ENCODE assay signal across 26 cellular contexts in genomic region chr13:51271008-51271407, GRCh38. TPM values are rescaled to one million over a fixed set of nuclear protein-coding genes. Genes with fewer than 3 reads are reported as not detected.
DNase-seq lines count a peak whose midpoint lies in the region; ATAC-seq, FAIRE-seq and TF ChIP-seq lines count a peak whose summit lies in the region.
"Had no signal": no experiment of that assay in that cellular context is flagged by ENCODE, and none has a peak within 500 bp of the region (broad histone marks: within the 10 kb centered on the region; RNA-seq: fewer than 3 reads in every experiment).

No MANE protein-coding gene starts in this region.

- 81 to 96% (median 89%) methylated on average over 4 of the region's 4 CpGs for WGBS in ovary, 3 donors

- no peaks in the 10 kb centered on the region for H3K36me3 ChIP-seq in ovary
- H3K36me3 ChIP-seq: BLaER1 treated with 17β-estradiol and CSF1 and Interleukin-3, amounts not matched to agents 10 nM and 100 nM; SJSA1 had no signal

- H3K27ac ChIP-seq in dorsolateral prefrontal cortex: peak overlapping the region; percentile 21 to 100 (median 86)
- no peak overlapping the region for H3K27ac ChIP-seq in ovary
- H3K27ac ChIP-seq: 22Rv1; BLaER1 treated with 17β-estradiol and CSF1 and Interleukin-3, amounts not matched to agents 10 nM and 100 nM; KMS-11; SJSA1 had no signal

- H3K4me3 Mint-ChIP-seq in activated T-cell treated with anti-CD3 and anti-CD28 coated beads, Interleukin-2, amount 50 U/mL, for 72 hours: no peak overlapping the region
- no peak overlapping the region for H3K4me3 Mint-ChIP-seq in activated T-cell treated with anti-CD3 and anti-CD28 coated beads, Interleukin-2, amount 50 U/mL, for 24 hours
- H3K4me3 Mint-ChIP-seq: CD4-positive, alpha-beta memory T cell had no signal

- H3K4me1 Mint-ChIP-seq in activated T-cell treated with anti-CD3 and anti-CD28 coated beads, Interleukin-2, amount 50 U/mL, for 72 hours (ENCODE audit: low read depth): no peaks in the 10 kb centered on the region
- no peaks in the 10 kb centered on the region for H3K4me1 Mint-ChIP-seq in activated T-cell treated with anti-CD3 and anti-CD28 coated beads, Interleukin-2, amount 50 U/mL, for 24 hours (ENCODE audit: low read depth)
- H3K4me1 Mint-ChIP-seq: CD4-positive, alpha-beta memory T cell had no signal

- no peak for ATAC-seq in activated T-cell treated with anti-CD3 and anti-CD28 coated beads, Interleukin-2, amount 50 U/mL, for 72 hours (replicated peaks in 1 of 2)
- no peak for ATAC-seq in Right ventricle myocardium superior (ENCODE audit: poor library complexity)

- no peak for FAIRE-seq in HTR-8/SVneo (lab: Jason Lieb, UNC)
- FAIRE-seq: GM12892, GM18507, GM19239, H1, RCC 7860 had no signal

- H3K27me3 ChIP-seq in dorsolateral prefrontal cortex (no peaks in the 10 kb centered on the region), ovary (no peaks in the 10 kb centered on the region)
- H3K27me3 ChIP-seq: BLaER1 treated with 17β-estradiol and CSF1 and Interleukin-3, amounts not matched to agents 10 nM and 100 nM; SJSA1 had no signal

- no peaks in the 10 kb centered on the region for H3K36me3 Mint-ChIP-seq in activated T-cell treated with anti-CD3 and anti-CD28 coated beads, Interleukin-2, amount 50 U/mL, for 72 hours (ENCODE audit: insufficient read depth in 2 of 2)
- no peaks in the 10 kb centered on the region for H3K36me3 Mint-ChIP-seq in activated T-cell treated with anti-CD3 and anti-CD28 coated beads, Interleukin-2, amount 50 U/mL, for 24 hours (ENCODE audit: low read depth)
- H3K36me3 Mint-ChIP-seq: CD4-positive, alpha-beta memory T cell had no signal

- H3K4me3 ChIP-seq in dorsolateral prefrontal cortex (peak overlapping the region in 7 of 59 donors; percentile 2 to 27 (median 10)), ovary (no peak overlapping the region)
- H3K4me3 ChIP-seq: BLaER1 treated with 17β-estradiol and CSF1 and Interleukin-3, amounts not matched to agents 10 nM and 100 nM; SJSA1 had no signal

- no peaks in the 10 kb centered on the region for H3K27me3 Mint-ChIP-seq in activated T-cell treated with anti-CD3 and anti-CD28 coated beads, Interleukin-2, amount 50 U/mL, for 72 hours (ENCODE audit: low read depth)
- H3K27me3 Mint-ChIP-seq in activated T-cell treated with anti-CD3 and anti-CD28 coated beads, Interleukin-2, amount 50 U/mL, for 24 hours: no peaks in the 10 kb centered on the region

- H3K27ac Mint-ChIP-seq in activated T-cell treated with anti-CD3 and anti-CD28 coated beads, Interleukin-2, amount 50 U/mL, for 72 hours: peak overlapping the region; percentile 10
- H3K27ac Mint-ChIP-seq in activated T-cell treated with anti-CD3 and anti-CD28 coated beads, Interleukin-2, amount 50 U/mL, for 24 hours: no peak overlapping the region

- no peak for DNase-seq in activated T-cell treated with anti-CD3 and anti-CD28 coated beads, Interleukin-2, amount 50 U/mL, for 72 hours
- no peak for DNase-seq in activated T-cell treated with anti-CD3 and anti-CD28 coated beads, Interleukin-2, amount 50 U/mL, for 24 hours
- DNase-seq in dorsolateral prefrontal cortex: peak in 3 of 10 donors; percentile 57 to 60 (median 60)
- peak; percentile 65 for DNase-seq in pons (ENCODE audit: low spot score)
- no peak for DNase-seq in Right ventricle myocardium superior
- no peak for DNase-seq in NCI-H1930 (lab: John Stamatoyannopoulos, UW)
- DNase-seq in HTR-8/SVneo (ENCODE audit: insufficient read length, low spot score): no peak
- no peak for DNase-seq in ovary
- DNase-seq: ACHN; CD4-positive, alpha-beta memory T cell; DND-41; IMR-90; NCI-H1092 treated with DMSO at 0.1 percent for 48 hours; NCI-H1436 treated with DMSO at 0.1 percent for 48 hours; NCI-H2029 treated with DMSO at 0.1 percent for 48 hours; NCI-H446; OCI-M1 had no signal

- H3K4me1 ChIP-seq in ovary (ENCODE audit: insufficient read depth): peaks cover 3% of the 10 kb centered on the region
- H3K4me1 ChIP-seq: BLaER1 treated with 17β-estradiol and CSF1 and Interleukin-3, amounts not matched to agents 10 nM and 100 nM had no signal

- no peaks in the 10 kb centered on the region for H3K9me3 ChIP-seq in ovary
- H3K9me3 ChIP-seq: BLaER1 treated with 17β-estradiol and CSF1 and Interleukin-3, amounts not matched to agents 10 nM and 100 nM; SJSA1 had no signal

- peak in 6 of 56 donors; percentile 2 to 31 (median 14) for TF ChIP-seq CTCF in dorsolateral prefrontal cortex (IDR thresholded peaks at IDR 0.05 in 54 of 56, conservative IDR thresholded peaks at IDR 0.05 in 2 of 56; ENCODE audit: low read depth in 1 of 56, partially characterized antibody in 56 of 56)
- TF ChIP-seq CTCF in ovary (IDR thresholded peaks at IDR 0.05): no peak

- no peak for TF ChIP-seq EP300 in ovary (IDR thresholded peaks at IDR 0.05)

- TF ChIP-seq POLR2A in ovary (IDR thresholded peaks at IDR 0.05): no peak

- intact Hi-C loops in dorsolateral prefrontal cortex (cut with DNase I): no loop called here
- intact Hi-C loops in Right ventricle myocardium superior (cut with DNase I): no loop called here
- intact Hi-C loops in ovary (cut with DNase I): loop anchor here in 1 of 4 donors (10.0 kb wide), 1 partner anchor 46 kb away; the partner anchor contains the start of gene FAM124A

- H3K9me3 Mint-ChIP-seq in activated T-cell treated with anti-CD3 and anti-CD28 coated beads, Interleukin-2, amount 50 U/mL, for 72 hours: no peaks in the 10 kb centered on the region
- no peaks in the 10 kb centered on the region for H3K9me3 Mint-ChIP-seq in activated T-cell treated with anti-CD3 and anti-CD28 coated beads, Interleukin-2, amount 50 U/mL, for 24 hours
- H3K9me3 Mint-ChIP-seq: CD4-positive, alpha-beta memory T cell had no signal

RNA-seq across cellular contexts. Expression of gene FAM124A, which starts 48.8 kb away (rescaled TPM):
- total RNA-seq in activated T-cell treated with anti-CD3 and anti-CD28 coated beads, Interleukin-2, amount 50 U/mL, for 72 hours: under 1 TPM; 0.19 to 0.35 TPM
- total RNA-seq in dorsolateral prefrontal cortex (100 to 1,000 TPM in 1 of 120 experiments, 10 to 100 TPM in 119; 15.1 to 107 (median 29.8) TPM), Right ventricle myocardium superior (12.2 TPM), ovary (1 to 10 TPM in 6 of 7 donors, under 1 TPM in 1; 0.48 to 8.8 (median 1.9) TPM)
- polyA plus RNA-seq in ovary: 1 to 10 TPM in 1 of 2 donors, under 1 TPM in 1; 0.63 to 2.3 TPM
- total RNA-seq: CD4-positive, alpha-beta memory T cell; IMR-90 had no signal
- polyA plus RNA-seq: CD4-positive, alpha-beta memory T cell had no signal

Comparison
In these comparisons a context has a peak if more than half of its experiments do, and no peak if none do; other contexts are left out.
1. H3K27ac ChIP-seq: peak in dorsolateral prefrontal cortex (59 of 59); none in ovary (0 of 2).